In the genomic region with DNA sequence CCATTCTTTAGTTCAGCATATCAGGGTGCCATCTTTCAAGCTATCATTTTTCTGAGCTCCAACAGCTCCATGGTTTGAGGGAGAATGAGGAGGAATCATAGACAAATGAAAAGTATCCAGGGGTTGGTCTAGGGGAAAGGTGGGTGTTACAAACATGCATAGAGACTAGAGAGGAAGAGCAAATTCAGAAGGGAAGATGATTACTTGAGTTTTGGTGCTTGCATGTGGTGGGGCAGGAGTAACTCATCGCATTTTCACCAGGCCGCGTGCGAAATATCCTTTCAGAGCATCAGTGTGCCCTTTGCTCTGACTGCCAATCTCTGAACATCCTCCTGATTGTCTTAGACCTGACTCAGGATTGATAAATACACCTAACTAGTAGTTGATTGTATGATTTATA, we compare ENCODE assay signal across 12 cellular contexts. TPM values are rescaled to one million over a fixed set of nuclear protein-coding genes. Genes with fewer than 3 reads are reported as not detected.
DNase-seq lines count a peak whose midpoint lies in the region; ATAC-seq and TF ChIP-seq lines count a peak whose summit lies in the region.
"Had no signal": no experiment of that assay in that cellular context is flagged by ENCODE, and none has a peak within 500 bp of the region (broad histone marks: within the 10 kb centered on the region; RNA-seq: fewer than 3 reads in every experiment).

No MANE protein-coding gene starts in this region.

- H3K36me3 ChIP-seq in mucosa of rectum (ENCODE audit: control insufficient read depth in 2 of 2, insufficient read depth in 2 of 2, low read length in 2 of 2) (no peaks in the 10 kb centered on the region), thoracic aorta (no peaks in the 10 kb centered on the region)
- H3K36me3 ChIP-seq: brain microvascular endothelial cell had no signal

- H3K9ac ChIP-seq in mucosa of rectum (ENCODE audit: low read depth in 1 of 2, low read length in 2 of 2), result no peak overlapping the region

- no peak for DNase-seq in activated CD8-positive, alpha-beta memory T cell treated with anti-CD3 and anti-CD28 coated beads, Interleukin-2, amount 10 ng/mL, durations not matched to agents 7 days and 5 days
- DNase-seq in activated CD8-positive, alpha-beta memory T cell treated with anti-CD3 and anti-CD28 coated beads for 24 hours, result no peak
- peak; percentile 51 to 61 for DNase-seq in activated T-cell treated with anti-CD3 and anti-CD28 coated beads, Interleukin-2, amount 50 U/mL, for 48 hours
- DNase-seq in thoracic aorta (ENCODE audit: low spot score) (no peak), NCI-H2196 (lab: John Stamatoyannopoulos, UW; ENCODE audit: unreplicated experiment) (no peak)
- DNase-seq: brain microvascular endothelial cell, IMR-90, NCI-H2081 treated with DMSO at 0.1 percent for 48 hours, nucleus accumbens had no signal

- H3K4me1 ChIP-seq in mucosa of rectum (ENCODE audit: control insufficient read depth in 2 of 2, insufficient read depth in 2 of 2, low read length in 2 of 2), result peaks cover 22 to 40% of the 10 kb centered on the region in 2 donors
- no peaks in the 10 kb centered on the region for H3K4me1 ChIP-seq in thoracic aorta (ENCODE audit: control insufficient read depth in 1 of 2, low read depth in 2 of 2)

- CTCF ChIA-PET in activated CD8-positive, alpha-beta memory T cell treated with anti-CD3 and anti-CD28 coated beads, Interleukin-2, amount 10 ng/mL, durations not matched to agents 7 days and 5 days (lab: Charles Lee), result interaction anchor here (7.1 kb wide), 1 partner anchor 28 kb away, joined by 42 read pairs; the partner anchor contains the start of gene TBCC

- H3K9me3 Mint-ChIP-seq in activated CD8-positive, alpha-beta memory T cell treated with anti-CD3 and anti-CD28 coated beads, Interleukin-2, amount 10 ng/mL, durations not matched to agents 7 days and 5 days (ENCODE audit: low read depth), result no peaks in the 10 kb centered on the region

- H3K4me1 Mint-ChIP-seq in activated CD8-positive, alpha-beta memory T cell treated with anti-CD3 and anti-CD28 coated beads, Interleukin-2, amount 10 ng/mL, durations not matched to agents 7 days and 5 days, result peaks cover 72% of the 10 kb centered on the region

- no peaks in the 10 kb centered on the region for H3K27me3 Mint-ChIP-seq in activated CD8-positive, alpha-beta memory T cell treated with anti-CD3 and anti-CD28 coated beads, Interleukin-2, amount 10 ng/mL, durations not matched to agents 7 days and 5 days

- ATAC-seq in activated CD8-positive, alpha-beta memory T cell treated with anti-CD3 and anti-CD28 coated beads, Interleukin-2, amount 10 ng/mL, durations not matched to agents 7 days and 5 days, result no peak
- ATAC-seq in thoracic aorta (ENCODE audit: insufficient number of reproducible peaks, low FRiP score, low read depth) (no peak), HG02763 (IDR thresholded peaks at IDR 0.05; ENCODE audit: unreplicated experiment) (no peak), GM21723 (IDR thresholded peaks at IDR 0.05; ENCODE audit: unreplicated experiment) (no peak)

- H3K4me3 ChIP-seq in mucosa of rectum (ENCODE audit: low read length in 2 of 2), result no peak overlapping the region
- H3K4me3 ChIP-seq in thoracic aorta, result peak overlapping the region; percentile 53

- H3K27ac Mint-ChIP-seq in activated CD8-positive, alpha-beta memory T cell treated with anti-CD3 and anti-CD28 coated beads, Interleukin-2, amount 10 ng/mL, durations not matched to agents 7 days and 5 days, result peak overlapping the region; percentile 87

- H3K27ac ChIP-seq in mucosa of rectum (ENCODE audit: low read depth in 2 of 2, low read length in 2 of 2) (peak overlapping the region; percentile 61 to 69), thoracic aorta (no peak overlapping the region)
- H3K27ac ChIP-seq: brain microvascular endothelial cell had no signal

- H3K9me3 ChIP-seq in mucosa of rectum (ENCODE audit: control insufficient read depth in 2 of 2, low read length in 2 of 2), result no peaks in the 10 kb centered on the region
- H3K9me3 ChIP-seq in thoracic aorta, result no peaks in the 10 kb centered on the region

- TF ChIP-seq CTCF in thoracic aorta (IDR thresholded peaks at IDR 0.05), result no peak

- H3K27me3 ChIP-seq in mucosa of rectum (ENCODE audit: control insufficient read depth in 2 of 2, insufficient read depth in 2 of 2, low read length in 2 of 2) (no peaks in the 10 kb centered on the region), thoracic aorta (replicated peaks; ENCODE audit: insufficient read depth) (no peaks in the 10 kb centered on the region)
- H3K27me3 ChIP-seq: brain microvascular endothelial cell had no signal

- peak overlapping the region; percentile 70 for H3K4me3 Mint-ChIP-seq in activated CD8-positive, alpha-beta memory T cell treated with anti-CD3 and anti-CD28 coated beads, Interleukin-2, amount 10 ng/mL, durations not matched to agents 7 days and 5 days

- H3K36me3 Mint-ChIP-seq in activated CD8-positive, alpha-beta memory T cell treated with anti-CD3 and anti-CD28 coated beads, Interleukin-2, amount 10 ng/mL, durations not matched to agents 7 days and 5 days, result peaks cover 8% of the 10 kb centered on the region

RNA-seq across cellular contexts. Expression of gene BICRAL, which starts 7.7 kb away (rescaled TPM):
- total RNA-seq in activated CD8-positive, alpha-beta memory T cell treated with anti-CD3 and anti-CD28 coated beads, Interleukin-2, amount 10 ng/mL, durations not matched to agents 7 days and 5 days, result 10 to 100 TPM; 22.9 to 24.3 TPM
- total RNA-seq in thoracic aorta, result 10 to 100 TPM; 16.5 to 18.8 TPM

RNA-seq across cellular contexts. Expression of gene TBCC, which starts 28.3 kb away (rescaled TPM):
- 10 to 100 TPM; 29.8 to 35.5 TPM for total RNA-seq in activated CD8-positive, alpha-beta memory T cell treated with anti-CD3 and anti-CD28 coated beads, Interleukin-2, amount 10 ng/mL, durations not matched to agents 7 days and 5 days
- 10 to 100 TPM; 26.4 to 33.8 TPM for total RNA-seq in thoracic aorta

RNA-seq across cellular contexts. Expression of gene PRPH2, which starts 51.8 kb away (rescaled TPM):
- under 1 TPM in 1 of 2 experiments, not detected in 1; 0.07 TPM for total RNA-seq in activated CD8-positive, alpha-beta memory T cell treated with anti-CD3 and anti-CD28 coated beads, Interleukin-2, amount 10 ng/mL, durations not matched to agents 7 days and 5 days
- total RNA-seq in thoracic aorta, result under 1 TPM in 1 of 2 donors, not detected in 1; 0.78 TPM

Comparison
In these comparisons a context has a peak if more than half of its experiments do, and no peak if none do; other contexts are left out.
1. DNase-seq: peak in activated T-cell treated with anti-CD3 and anti-CD28 coated beads, Interleukin-2, amount 50 U/mL, for 48 hours (2 of 2); none in activated CD8-positive, alpha-beta memory T cell treated with anti-CD3 and anti-CD28 coated beads, Interleukin-2, amount 10 ng/mL, durations not matched to agents 7 days and 5 days (single experiment), activated CD8-positive, alpha-beta memory T cell treated with anti-CD3 and anti-CD28 coated beads for 24 hours (single experiment), thoracic aorta (single experiment) and NCI-H2196 (single experiment).
2. H3K27ac ChIP-seq: peak in mucosa of rectum (2 of 2); none in thoracic aorta (0 of 2).